Comparison of ENCODE assay signal across 17 cellular contexts in the genomic region with DNA sequence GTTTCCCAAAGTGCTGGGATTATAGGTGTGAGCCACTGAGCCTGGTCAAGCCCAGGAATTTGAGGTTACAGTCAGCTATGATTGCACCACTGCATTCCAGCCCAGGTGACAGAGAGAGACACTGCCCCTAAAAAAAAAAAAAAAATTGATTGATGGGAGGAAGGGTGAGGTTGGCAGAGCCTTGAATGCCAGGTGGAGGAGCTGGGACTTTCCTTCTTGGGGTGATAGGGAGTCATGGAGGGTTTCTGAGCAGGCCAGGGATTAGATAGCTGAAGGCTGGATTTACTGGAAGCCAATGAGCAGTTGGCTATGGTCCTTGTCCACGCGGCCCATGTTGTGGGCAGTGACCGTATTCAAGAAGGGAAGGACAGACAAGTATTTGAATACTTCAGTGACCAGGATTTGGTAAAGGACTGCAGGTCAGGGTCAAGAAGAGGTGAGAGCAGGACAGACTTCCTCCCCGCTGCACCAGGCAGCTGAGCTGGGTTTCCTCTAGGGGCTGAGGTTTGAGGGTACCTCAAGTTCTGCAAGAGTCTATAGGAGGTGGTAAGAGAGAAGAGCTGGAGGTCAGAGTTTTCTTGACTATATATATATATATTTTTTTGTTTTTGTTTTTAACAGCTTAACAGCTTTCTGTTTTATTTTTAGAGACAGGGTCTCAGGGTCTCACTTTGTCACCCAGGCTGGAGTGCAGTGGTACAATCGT. TPM values are rescaled to one million over a fixed set of nuclear protein-coding genes. Genes with fewer than 3 reads are reported as not detected.
DNase-seq lines count a peak whose midpoint lies in the region; ATAC-seq, FAIRE-seq and TF ChIP-seq lines count a peak whose summit lies in the region.
"Had no signal": no experiment of that assay in that cellular context is flagged by ENCODE, and none has a peak within 500 bp of the region (broad histone marks: within the 10 kb centered on the region; RNA-seq: fewer than 3 reads in every experiment).

No MANE protein-coding gene starts in this region.

- ATAC-seq in stimulated activated naive CD8-positive, alpha-beta T cell treated with anti-CD3 and anti-CD28 coated beads, Interleukin-15, Interleukin-2, amounts not matched to agents 100 U/mL and 50 U/mL, for 24 hours = no peak
- no peak for ATAC-seq in GM18909 (IDR thresholded peaks at IDR 0.05; ENCODE audit: poor library complexity, unreplicated experiment)
- ATAC-seq in HG02588 (IDR thresholded peaks at IDR 0.05; ENCODE audit: unreplicated experiment) = no peak
- ATAC-seq: left cardiac atrium, right cardiac atrium had no signal

- no peaks in the 10 kb centered on the region for H3K4me1 ChIP-seq in kidney (ENCODE audit: control insufficient read depth in 1 of 2, insufficient read depth in 1 of 2, low read depth in 1 of 2, low read length in 2 of 2)
- H3K4me1 ChIP-seq: SJSA1 had no signal

- CTCF ChIA-PET in RWPE1 (lab: Yijun Ruan, JAX) = interaction anchor here (0.6 kb wide), 3 partner anchors 30 to 401 kb away, joined by 3 to 4 read pairs (median 3); no protein-coding TSS in a partner anchor

- FAIRE-seq in kidney (lab: Jason Lieb, UNC) = no peak
- no peak for FAIRE-seq in GM12892 (lab: Jason Lieb, UNC)
- FAIRE-seq: TTC549 had no signal

- H3K27ac ChIP-seq in RWPE1 = peak overlapping the region; percentile 9; the same call in 1 of the 2 replicates
- H3K27ac ChIP-seq in kidney (ENCODE audit: low read depth in 2 of 2, low read length in 2 of 2) = no peak overlapping the region
- H3K27ac ChIP-seq: SJSA1 had no signal

- no peak; the same call in 1 of the 2 replicates for TF ChIP-seq POLR2A in GM12892 (IDR thresholded peaks at IDR 0.05; ENCODE audit: low read depth, low read length)

- intact Hi-C loops in kidney (cut with DNase I) = no loop called here

- peaks cover 19% of the 10 kb centered on the region for H3K4me1 Mint-ChIP-seq in stimulated activated naive CD8-positive, alpha-beta T cell treated with anti-CD3 and anti-CD28 coated beads, Interleukin-15, Interleukin-2, amounts not matched to agents 100 ng/mL and 50 ng/mL, for 24 hours (ENCODE audit: low read depth)
- H3K4me1 Mint-ChIP-seq in immature natural killer cell = peaks cover 20 to 30% of the 10 kb centered on the region in 2 donors

- peaks cover 54% of the 10 kb centered on the region for H3K36me3 Mint-ChIP-seq in stimulated activated naive CD8-positive, alpha-beta T cell treated with anti-CD3 and anti-CD28 coated beads, Interleukin-15, Interleukin-2, amounts not matched to agents 100 ng/mL and 50 ng/mL, for 24 hours (ENCODE audit: low read depth)
- peaks cover 5 to 27% (median 9%) of the 10 kb centered on the region in 3 donors for H3K36me3 Mint-ChIP-seq in immature natural killer cell

- no peak overlapping the region for H3K4me3 ChIP-seq in kidney (ENCODE audit: low read length in 2 of 2)
- H3K4me3 ChIP-seq: SJSA1 had no signal

- no peaks in the 10 kb centered on the region for H3K27me3 Mint-ChIP-seq in stimulated activated naive CD8-positive, alpha-beta T cell treated with anti-CD3 and anti-CD28 coated beads, Interleukin-15, Interleukin-2, amounts not matched to agents 100 ng/mL and 50 ng/mL, for 24 hours
- peaks cover 0 to 5% (median 0%) of the 10 kb centered on the region in 3 donors for H3K27me3 Mint-ChIP-seq in immature natural killer cell (ENCODE audit: low read depth in 3 of 3)

- H3K4me3 Mint-ChIP-seq in stimulated activated naive CD8-positive, alpha-beta T cell treated with anti-CD3 and anti-CD28 coated beads, Interleukin-15, Interleukin-2, amounts not matched to agents 100 ng/mL and 50 ng/mL, for 24 hours = peak overlapping the region; percentile 24
- peak overlapping the region; percentile 15 to 75 (median 68) for H3K4me3 Mint-ChIP-seq in immature natural killer cell

- H3K9ac ChIP-seq in kidney (ENCODE audit: low read length in 2 of 2) = no peak overlapping the region

- TF ChIP-seq CTCF in RWPE1 (conservative IDR thresholded peaks at IDR 0.05; ENCODE audit: low read depth) (no peak), kidney (IDR thresholded peaks at IDR 0.05; ENCODE audit: borderline replicate concordance, extremely low read depth, insufficient read depth) (no peak)

- POLR2A ChIA-PET in RWPE1 (lab: Yijun Ruan, JAX; ENCODE audit: low non-redundant PET) = interaction anchor here (0.8 kb wide), 1 partner anchor 9 kb away, joined by 5 read pairs; the partner anchor contains the start of gene ICAM1

- H3K9me3 Mint-ChIP-seq in stimulated activated naive CD8-positive, alpha-beta T cell treated with anti-CD3 and anti-CD28 coated beads, Interleukin-15, Interleukin-2, amounts not matched to agents 100 ng/mL and 50 ng/mL, for 24 hours = no peaks in the 10 kb centered on the region
- H3K9me3 Mint-ChIP-seq in immature natural killer cell = no peaks in the 10 kb centered on the region

- no peak for DNase-seq in stimulated activated naive CD8-positive, alpha-beta T cell treated with anti-CD3 and anti-CD28 coated beads, Interleukin-15, Interleukin-2, amounts not matched to agents 100 U/mL and 50 U/mL, for 24 hours
- DNase-seq in RWPE1 (ENCODE audit: low spot score) = no peak
- DNase-seq in immature natural killer cell = peak in 2 of 3 donors; percentile 29 to 38
- DNase-seq in kidney = no peak
- DNase-seq in GM12892 (ENCODE audit: insufficient read length) = no peak
- DNase-seq: activated naive CD4-positive, alpha-beta T cell treated with anti-CD3 and anti-CD28 coated beads, Interleukin-2, amount 50 U/mL, for 16 hours; cortex of kidney; foreskin fibroblast; left cardiac atrium; NCI-H2107; NCI-H524; right cardiac atrium had no signal

- H3K36me3 ChIP-seq in kidney (ENCODE audit: control insufficient read depth in 1 of 2, insufficient read depth in 2 of 2, low read length in 2 of 2) = peaks cover under 1 to 3% of the 10 kb centered on the region in 2 donors

- no peaks in the 10 kb centered on the region for H3K9me3 ChIP-seq in kidney (ENCODE audit: control insufficient read depth in 1 of 2, low read length in 2 of 2)
- H3K9me3 ChIP-seq: SJSA1 had no signal

- H3K27ac Mint-ChIP-seq in stimulated activated naive CD8-positive, alpha-beta T cell treated with anti-CD3 and anti-CD28 coated beads, Interleukin-15, Interleukin-2, amounts not matched to agents 100 ng/mL and 50 ng/mL, for 24 hours = peak overlapping the region; percentile 36
- H3K27ac Mint-ChIP-seq in immature natural killer cell = peak overlapping the region; percentile 78 to 94 (median 86)

RNA-seq across cellular contexts. Expression of gene ICAM4, which starts 6.9 kb away (rescaled TPM):
- 1 to 10 TPM in 1 of 3 donors, under 1 TPM in 1, not detected in 1; 0.63 to 1.1 TPM for polyA plus RNA-seq in immature natural killer cell
- 0.85 TPM for total RNA-seq in kidney
- 1.1 TPM for polyA plus RNA-seq in kidney (ENCODE audit: insufficient read depth, low read depth, low replicate concordance)
- 0.78 TPM for polyA plus RNA-seq in GM12892 (2012; ENCODE audit: missing spikeins)
- total RNA-seq: SJSA1 had no signal

RNA-seq across cellular contexts. Expression of gene ICAM1, which starts 9.0 kb away (rescaled TPM):
- polyA plus RNA-seq in immature natural killer cell (10 to 100 TPM in 2 of 3 donors, 1 to 10 TPM in 1; 9.9 to 18.4 (median 18.0) TPM), kidney (ENCODE audit: insufficient read depth, low read depth, low replicate concordance) (16.3 TPM)
- total RNA-seq in kidney = 50.3 TPM
- 48.8 TPM for polyA plus RNA-seq in GM12892 (2012; ENCODE audit: missing spikeins)

RNA-seq across cellular contexts. Expression of gene ICAM5, which starts 9.9 kb away (rescaled TPM):
- polyA plus RNA-seq in immature natural killer cell (not detected), kidney (ENCODE audit: insufficient read depth, low read depth, low replicate concordance) (0.34 TPM)
- total RNA-seq in kidney = 2.9 TPM
- 3.2 TPM for polyA plus RNA-seq in GM12892 (2012; ENCODE audit: missing spikeins)

RNA-seq across cellular contexts. Expression of gene MRPL4, which starts 27.9 kb away (rescaled TPM):
- polyA plus RNA-seq in immature natural killer cell = 10 to 100 TPM; 24.3 to 42.6 (median 27.1) TPM
- 44.8 TPM for total RNA-seq in kidney
- 102 TPM for polyA plus RNA-seq in kidney (ENCODE audit: insufficient read depth, low read depth, low replicate concordance)
- 49.2 TPM for polyA plus RNA-seq in GM12892 (2012; ENCODE audit: missing spikeins)

RNA-seq across cellular contexts. Expression of gene ZGLP1, which starts 29.7 kb away (rescaled TPM):
- polyA plus RNA-seq in immature natural killer cell = 1 to 10 TPM in 1 of 3 donors, under 1 TPM in 1, not detected in 1; 0.48 to 1.9 TPM
- total RNA-seq in kidney = 4.6 TPM
- 5.5 TPM for polyA plus RNA-seq in kidney (ENCODE audit: insufficient read depth, low read depth, low replicate concordance)
- polyA plus RNA-seq in GM12892 (2012; ENCODE audit: missing spikeins) = 2.0 TPM

Comparison
In these comparisons a context has a peak if more than half of its experiments do, and no peak if none do; other contexts are left out.
1. DNase-seq: peak in immature natural killer cell (2 of 3); none in stimulated activated naive CD8-positive, alpha-beta T cell treated with anti-CD3 and anti-CD28 coated beads, Interleukin-15, Interleukin-2, amounts not matched to agents 100 U/mL and 50 U/mL, for 24 hours (single experiment), RWPE1 (single experiment), kidney (single experiment) and GM12892 (single experiment).